In genomic region chr9:27183701-27184100, GRCh38 we compare ENCODE assay signal across 2 cellular contexts.
TF ChIP-seq lines count a peak whose summit lies in the region.

No MANE protein-coding gene starts in this region.

TF ChIP-seq in SK-N-SH treated with all-trans-retinoic acid at 6 μM for 48 hours, 23 proteins besides CTCF, POLR2A, EP300 and RAD21 (continued from another document):
- TF ChIP-seq TSHZ2 (CRISPR knock-in tag; IDR thresholded peaks at IDR 0.05) = no peak
- TF ChIP-seq ZNF565 (CRISPR knock-in tag; conservative IDR thresholded peaks at IDR 0.05; ENCODE audit: low read depth) = no peak
- TF ChIP-seq SNAI2 (CRISPR knock-in tag; IDR thresholded peaks at IDR 0.05) = no peak
- TF ChIP-seq TOX (CRISPR knock-in tag; IDR thresholded peaks at IDR 0.05; ENCODE audit: borderline replicate concordance) = no peak
- TF ChIP-seq CSDC2 (CRISPR knock-in tag; IDR thresholded peaks at IDR 0.05) = no peak
- TF ChIP-seq ZFP30 (CRISPR knock-in tag; IDR thresholded peaks at IDR 0.05) = no peak
TF ChIP-seq in SK-N-SH treated with all-trans-retinoic acid at 6 μM for 48 hours: peak in this region for 0.

TF ChIP-seq in SK-N-SH, 30 proteins besides CTCF, POLR2A, EP300 and RAD21 (continued from another document):
- no peak for TF ChIP-seq USF1 (IDR thresholded peaks at IDR 0.05; ENCODE audit: borderline replicate concordance, low read depth)
